In the genomic region with DNA sequence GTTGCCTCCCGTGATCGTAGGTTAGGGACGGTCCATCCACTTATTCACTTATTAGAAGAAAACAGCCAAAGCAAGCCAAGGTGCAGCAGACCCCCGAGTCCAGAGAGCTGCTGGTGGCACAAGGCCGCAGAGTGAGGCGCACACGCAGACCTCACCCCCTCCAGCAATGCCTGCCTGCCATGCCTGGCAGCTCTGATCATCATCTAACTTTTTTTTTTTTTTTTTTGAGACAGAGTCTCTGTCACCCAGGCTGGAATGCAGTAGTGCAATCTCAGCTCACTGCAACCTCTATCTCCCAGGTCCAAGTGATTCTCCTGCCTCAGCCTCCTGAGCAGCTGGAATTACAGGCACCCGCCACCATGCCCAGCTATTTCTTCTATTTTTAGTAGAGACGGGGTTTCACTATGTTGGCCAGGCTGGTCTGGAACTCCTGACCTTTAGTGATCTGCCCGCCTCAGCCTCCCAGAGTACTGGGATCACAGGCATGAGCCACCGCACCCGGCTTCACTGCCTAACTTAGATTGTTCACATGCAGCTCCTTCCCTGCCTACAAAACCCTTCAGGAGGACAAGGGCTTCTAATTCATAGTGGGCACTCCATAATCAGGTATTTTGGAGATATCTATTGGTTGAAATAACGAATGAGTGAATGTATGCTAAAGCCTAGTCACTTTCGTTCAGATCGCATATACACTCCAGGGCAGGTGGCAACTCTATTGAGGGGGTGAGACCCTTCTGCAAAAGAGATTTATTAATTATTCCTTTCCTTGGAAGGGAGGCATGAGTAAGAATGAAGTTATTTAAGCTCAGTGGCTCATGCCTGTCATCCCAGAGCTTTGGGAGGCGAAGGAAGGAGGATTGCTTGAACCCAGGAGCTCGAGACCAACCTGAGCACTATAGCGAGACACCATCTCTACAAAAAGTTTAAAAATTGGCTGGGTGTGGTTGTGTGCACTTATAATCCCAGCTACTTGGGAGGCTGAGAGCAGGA, we compare ENCODE assay signal across 1 cellular context.
TF ChIP-seq lines count a peak whose summit lies in the region.

No MANE protein-coding gene starts in this region.

TF ChIP-seq in K562, 482 proteins besides CTCF, POLR2A, EP300 and RAD21:
- TF ChIP-seq ZNF274 (IDR thresholded peaks at IDR 0.05; ENCODE audit: borderline replicate concordance, low read depth, low read length) (no peak), KLF10 (CRISPR knock-in tag; IDR thresholded peaks at IDR 0.05) (no peak), SREBF1 (IDR thresholded peaks at IDR 0.05; ENCODE audit: borderline replicate concordance, low read depth, low read length) (no peak), MCM7 (IDR thresholded peaks at IDR 0.05) (no peak), GTF2E2 (tag; IDR thresholded peaks at IDR 0.05) (no peak)
- TF ChIP-seq, protein P1, sequence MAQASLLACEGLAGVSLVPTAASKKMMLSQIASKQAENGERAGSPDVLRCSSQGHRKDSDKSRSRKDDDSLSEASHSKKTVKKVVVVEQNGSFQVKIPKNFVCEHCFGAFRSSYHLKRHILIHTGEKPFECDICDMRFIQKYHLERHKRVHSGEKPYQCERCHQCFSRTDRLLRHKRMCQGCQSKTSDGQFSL (CRISPR knock-in tag; IDR thresholded peaks at IDR 0.05): no peak
- TF ChIP-seq, protein P1 (tag; IDR thresholded peaks at IDR 0.05): 0 out of 4 replicates have a peak, but pooled peaks of 1 of the 2 experiments have one; percentile 24
- TF ChIP-seq, protein P2, sequence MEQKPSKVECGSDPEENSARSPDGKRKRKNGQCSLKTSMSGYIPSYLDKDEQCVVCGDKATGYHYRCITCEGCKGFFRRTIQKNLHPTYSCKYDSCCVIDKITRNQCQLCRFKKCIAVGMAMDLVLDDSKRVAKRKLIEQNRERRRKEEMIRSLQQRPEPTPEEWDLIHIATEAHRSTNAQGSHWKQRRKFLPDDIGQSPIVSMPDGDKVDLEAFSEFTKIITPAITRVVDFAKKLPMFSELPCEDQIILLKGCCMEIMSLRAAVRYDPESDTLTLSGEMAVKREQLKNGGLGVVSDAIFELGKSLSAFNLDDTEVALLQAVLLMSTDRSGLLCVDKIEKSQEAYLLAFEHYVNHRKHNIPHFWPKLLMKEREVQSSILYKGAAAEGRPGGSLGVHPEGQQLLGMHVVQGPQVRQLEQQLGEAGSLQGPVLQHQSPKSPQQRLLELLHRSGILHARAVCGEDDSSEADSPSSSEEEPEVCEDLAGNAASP (IDR thresholded peaks at IDR 0.05): no peak
- TF ChIP-seq, protein P3, sequence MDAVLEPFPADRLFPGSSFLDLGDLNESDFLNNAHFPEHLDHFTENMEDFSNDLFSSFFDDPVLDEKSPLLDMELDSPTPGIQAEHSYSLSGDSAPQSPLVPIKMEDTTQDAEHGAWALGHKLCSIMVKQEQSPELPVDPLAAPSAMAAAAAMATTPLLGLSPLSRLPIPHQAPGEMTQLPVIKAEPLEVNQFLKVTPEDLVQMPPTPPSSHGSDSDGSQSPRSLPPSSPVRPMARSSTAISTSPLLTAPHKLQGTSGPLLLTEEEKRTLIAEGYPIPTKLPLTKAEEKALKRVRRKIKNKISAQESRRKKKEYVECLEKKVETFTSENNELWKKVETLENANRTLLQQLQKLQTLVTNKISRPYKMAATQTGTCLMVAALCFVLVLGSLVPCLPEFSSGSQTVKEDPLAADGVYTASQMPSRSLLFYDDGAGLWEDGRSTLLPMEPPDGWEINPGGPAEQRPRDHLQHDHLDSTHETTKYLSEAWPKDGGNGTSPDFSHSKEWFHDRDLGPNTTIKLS (IDR thresholded peaks at IDR 0.05; ENCODE audit: borderline replicate concordance, low read depth): no peak
